In genomic region chr20:52256465-52256864, GRCh38 we compare ENCODE assay signal across 26 cellular contexts.
"Had no signal": no experiment of that assay in that cellular context is flagged by ENCODE, and none has a peak within 500 bp of the region (broad histone marks: within the 10 kb centered on the region; RNA-seq: fewer than 3 reads in every experiment).

No MANE protein-coding gene starts in this region.

- FAIRE-seq: astrocyte had no signal

- ATAC-seq: activated T-cell treated with anti-CD3 and anti-CD28 coated beads, Interleukin-2, amount 50 U/mL, for 4 hours; Right ventricle myocardium inferior had no signal

- H3K36me3 ChIP-seq: MG63 had no signal

- H3K4me3 ChIP-seq: MG63 had no signal

- H3K9ac ChIP-seq: SK-N-SH had no signal

- H3K4me1 Mint-ChIP-seq: activated CD4-positive, alpha-beta T cell treated with anti-CD3 and anti-CD28 coated beads, Interleukin-2, amount 10 ng/mL, durations not matched to agents 7 days and 5 days; brain had no signal

- DNase-seq: activated CD4-positive, alpha-beta memory T cell treated with anti-CD3 and anti-CD28 coated beads for 36 hours; activated CD4-positive, alpha-beta T cell treated with anti-CD3 and anti-CD28 coated beads, Interleukin-2, amount 10 ng/mL, durations not matched to agents 7 days and 5 days; activated CD4-positive, CD25-positive, alpha-beta regulatory T cell; activated CD8-positive, alpha-beta memory T cell treated with anti-CD3 and anti-CD28 coated beads for 24 hours; activated effector memory CD4-positive, alpha-beta T cell treated with anti-CD3 and anti-CD28 coated beads, Interleukin-2, amount 50 U/mL, for 16 hours; activated naive CD4-positive, alpha-beta T cell treated with anti-CD3 and anti-CD28 coated beads for 36 hours; activated T-cell treated with anti-CD3 and anti-CD28 coated beads, Interleukin-2, amount 50 U/mL, for 4 hours; amygdala; cerebellar nuclear complex; MG63; MV-4-11; NCI-H1092 treated with DMSO at 0.1 percent for 48 hours; NCI-H1417 treated with DMSO at 0.1 percent for 48 hours; NCI-H1694; NCI-H2081; NCI-H2171 treated with DMSO at 0.1 percent for 48 hours; NCI-H226; NCI-H69; RPMI8226; SK-N-SH; T-helper 1 cell had no signal

- H3K27ac Mint-ChIP-seq: activated CD4-positive, alpha-beta memory T cell treated with anti-CD3 and anti-CD28 coated beads for 36 hours; activated CD4-positive, alpha-beta T cell treated with anti-CD3 and anti-CD28 coated beads, Interleukin-2, amount 10 ng/mL, durations not matched to agents 7 days and 5 days; activated naive CD4-positive, alpha-beta T cell treated with anti-CD3 and anti-CD28 coated beads for 36 hours; activated naive CD8-positive, alpha-beta T cell; brain had no signal

- H3K4me3 Mint-ChIP-seq: activated CD4-positive, alpha-beta memory T cell treated with anti-CD3 and anti-CD28 coated beads for 36 hours; activated CD4-positive, alpha-beta T cell treated with anti-CD3 and anti-CD28 coated beads, Interleukin-2, amount 10 ng/mL, durations not matched to agents 7 days and 5 days; activated naive CD4-positive, alpha-beta T cell treated with anti-CD3 and anti-CD28 coated beads for 36 hours; activated naive CD8-positive, alpha-beta T cell; activated T-cell treated with anti-CD3 and anti-CD28 coated beads, Interleukin-2, amount 50 U/mL, for 4 hours; brain had no signal

- H3K27me3 ChIP-seq: MG63 had no signal

- H3K9me3 ChIP-seq: MG63, SK-N-SH had no signal

- H3K36me3 Mint-ChIP-seq: brain had no signal

- H3K27me3 Mint-ChIP-seq: activated CD4-positive, alpha-beta T cell treated with anti-CD3 and anti-CD28 coated beads, Interleukin-2, amount 10 ng/mL, durations not matched to agents 7 days and 5 days had no signal

- H3K4me2 ChIP-seq: SK-N-SH had no signal

- H3K27ac ChIP-seq: VCaP had no signal
